16 cellular contexts compared by ENCODE assay signal in the genomic region with DNA sequence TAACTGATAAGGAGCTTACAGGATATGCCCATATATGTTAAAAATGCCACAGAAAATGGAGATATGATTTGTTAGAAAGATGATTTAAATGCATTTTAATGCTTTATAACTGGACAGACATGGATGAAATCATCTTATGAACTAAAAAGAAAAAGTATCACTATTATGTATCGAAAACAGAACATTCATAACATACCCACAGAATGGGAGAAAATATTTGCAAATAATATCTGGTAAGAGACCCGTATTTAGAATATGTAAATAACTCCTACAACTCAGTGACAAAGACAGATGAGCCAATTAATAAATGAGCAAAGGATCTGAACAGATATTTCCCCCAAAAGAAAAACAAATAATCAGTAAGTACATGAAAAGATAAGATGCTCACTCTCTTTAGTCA. TPM values are rescaled to one million over a fixed set of nuclear protein-coding genes. Genes with fewer than 3 reads are reported as not detected.
DNase-seq lines count a peak whose midpoint lies in the region; ATAC-seq and TF ChIP-seq lines count a peak whose summit lies in the region.
"Had no signal": no experiment of that assay in that cellular context is flagged by ENCODE, and none has a peak within 500 bp of the region (broad histone marks: within the 10 kb centered on the region; RNA-seq: fewer than 3 reads in every experiment).

No MANE protein-coding gene starts in this region.

- CTCF ChIA-PET in CD8-positive, alpha-beta T cell (lab: Charles Lee) = interaction anchor here (3.0 kb wide), 1 partner anchor 22 kb away, joined by 22 read pairs; no protein-coding TSS in a partner anchor

- H3K27me3 ChIP-seq in CD8-positive, alpha-beta T cell (ENCODE audit: insufficient read depth, low read length) = no peaks in the 10 kb centered on the region

- no peak overlapping the region for H3K4me3 ChIP-seq in CD8-positive, alpha-beta T cell (ENCODE audit: low read depth, low read length)

- TF ChIP-seq CTCF in CD8-positive, alpha-beta T cell (IDR thresholded peaks at IDR 0.05) = no peak

- H3K4me1 ChIP-seq in CD8-positive, alpha-beta T cell (ENCODE audit: insufficient read depth, low read length) = peaks cover 40% of the 10 kb centered on the region

- H3K27me3 Mint-ChIP-seq in activated naive CD8-positive, alpha-beta T cell = no peaks in the 10 kb centered on the region
- no peaks in the 10 kb centered on the region for H3K27me3 Mint-ChIP-seq in activated naive CD8-positive, alpha-beta T cell treated with anti-CD3 and anti-CD28 coated beads for 36 hours
- H3K27me3 Mint-ChIP-seq in CD8-positive, alpha-beta T cell (ENCODE audit: low read depth) = no peaks in the 10 kb centered on the region
- H3K27me3 Mint-ChIP-seq in activated naive CD8-positive, alpha-beta T cell treated with anti-CD3 and anti-CD28 coated beads, Interleukin-2, amount 50 U/mL, for 24 hours = no peaks in the 10 kb centered on the region
- no peaks in the 10 kb centered on the region for H3K27me3 Mint-ChIP-seq in stimulated activated memory B cell treated with anti-CD40 and anti-IgM and Interleukin-4, amounts not matched to agents 10 μg/mL and 1 μg/mL and 100 μg/mL, for 72 hours

- H3K9me3 ChIP-seq in CD8-positive, alpha-beta T cell (ENCODE audit: low read length) = peaks cover 5% of the 10 kb centered on the region

- no peak overlapping the region for H3K27ac ChIP-seq in CD8-positive, alpha-beta T cell (ENCODE audit: low read depth, low read length)
- H3K27ac ChIP-seq: RWPE1 had no signal

- peak overlapping the region; percentile 18 for H3K27ac Mint-ChIP-seq in activated naive CD8-positive, alpha-beta T cell
- no peak overlapping the region for H3K27ac Mint-ChIP-seq in activated naive CD8-positive, alpha-beta T cell treated with anti-CD3 and anti-CD28 coated beads for 36 hours
- H3K27ac Mint-ChIP-seq in CD8-positive, alpha-beta T cell = peak overlapping the region; percentile 7
- peak overlapping the region; percentile 16 for H3K27ac Mint-ChIP-seq in activated naive CD8-positive, alpha-beta T cell treated with anti-CD3 and anti-CD28 coated beads, Interleukin-2, amount 50 U/mL, for 24 hours
- peak overlapping the region; percentile 9 for H3K27ac Mint-ChIP-seq in stimulated activated memory B cell treated with anti-CD40 and anti-IgM and Interleukin-4, amounts not matched to agents 10 μg/mL and 1 μg/mL and 100 μg/mL, for 72 hours

- H3K36me3 Mint-ChIP-seq in activated naive CD8-positive, alpha-beta T cell = peaks cover 5% of the 10 kb centered on the region
- H3K36me3 Mint-ChIP-seq in activated naive CD8-positive, alpha-beta T cell treated with anti-CD3 and anti-CD28 coated beads for 36 hours = peaks cover 34% of the 10 kb centered on the region
- peaks cover 10% of the 10 kb centered on the region for H3K36me3 Mint-ChIP-seq in CD8-positive, alpha-beta T cell
- H3K36me3 Mint-ChIP-seq in activated naive CD8-positive, alpha-beta T cell treated with anti-CD3 and anti-CD28 coated beads, Interleukin-2, amount 50 U/mL, for 24 hours (ENCODE audit: low read depth) = peaks cover 14% of the 10 kb centered on the region
- peaks cover 21% of the 10 kb centered on the region for H3K36me3 Mint-ChIP-seq in stimulated activated memory B cell treated with anti-CD40 and anti-IgM and Interleukin-4, amounts not matched to agents 10 μg/mL and 1 μg/mL and 100 μg/mL, for 72 hours

- intact Hi-C loops in CD8-positive, alpha-beta T cell (cut with DNase I, micrococcal nuclease) = no loop called here

- no peak for DNase-seq in activated naive CD8-positive, alpha-beta T cell treated with anti-CD3 and anti-CD28 coated beads for 36 hours
- DNase-seq in CD8-positive, alpha-beta T cell = no peak
- no peak for DNase-seq in activated naive CD8-positive, alpha-beta T cell treated with anti-CD3 and anti-CD28 coated beads, Interleukin-2, amount 50 U/mL, for 24 hours
- no peak for DNase-seq in DMS114 treated with DMSO at 0.1 percent for 48 hours (lab: John Stamatoyannopoulos, UW; ENCODE audit: unreplicated experiment)
- no peak for DNase-seq in DMS 273 treated with DMSO at 0.1 percent for 48 hours (lab: John Stamatoyannopoulos, UW)
- DNase-seq: DMS153, KG1, NCI-H1417 treated with DMSO at 0.1 percent for 48 hours, NCI-H1930, NCI-H2171, NCI-H446 treated with DMSO at 0.1 percent for 48 hours, NCI-H748 treated with DMSO at 0.1 percent for 48 hours had no signal

- H3K36me3 ChIP-seq in CD8-positive, alpha-beta T cell (ENCODE audit: insufficient read depth, low read length) = no peaks in the 10 kb centered on the region

- peaks cover 75% of the 10 kb centered on the region for H3K4me1 Mint-ChIP-seq in activated naive CD8-positive, alpha-beta T cell (ENCODE audit: low read depth)
- H3K4me1 Mint-ChIP-seq in activated naive CD8-positive, alpha-beta T cell treated with anti-CD3 and anti-CD28 coated beads for 36 hours = peaks cover 67% of the 10 kb centered on the region
- peaks cover 81% of the 10 kb centered on the region for H3K4me1 Mint-ChIP-seq in CD8-positive, alpha-beta T cell (ENCODE audit: low read depth)
- H3K4me1 Mint-ChIP-seq in activated naive CD8-positive, alpha-beta T cell treated with anti-CD3 and anti-CD28 coated beads, Interleukin-2, amount 50 U/mL, for 24 hours = peaks cover 82% of the 10 kb centered on the region
- peaks cover 80% of the 10 kb centered on the region for H3K4me1 Mint-ChIP-seq in stimulated activated memory B cell treated with anti-CD40 and anti-IgM and Interleukin-4, amounts not matched to agents 10 μg/mL and 1 μg/mL and 100 μg/mL, for 72 hours

- no peak for ATAC-seq in CD8-positive, alpha-beta T cell
- no peak for ATAC-seq in activated naive CD8-positive, alpha-beta T cell treated with anti-CD3 and anti-CD28 coated beads, Interleukin-2, amount 50 U/mL, for 24 hours
- ATAC-seq in stimulated activated memory B cell treated with anti-CD40 and anti-IgM and Interleukin-4, amounts not matched to agents 10 μg/mL and 1 μg/mL and 100 μg/mL, for 72 hours = no peak
- ATAC-seq in HG03565 (IDR thresholded peaks at IDR 0.05; ENCODE audit: unreplicated experiment) = no peak

- POLR2A ChIA-PET in CD8-positive, alpha-beta T cell (lab: Charles Lee) = interaction anchor here (0.9 kb wide), 1 partner anchor 25 kb away, joined by 4 read pairs; no protein-coding TSS in a partner anchor

- H3K4me3 Mint-ChIP-seq in activated naive CD8-positive, alpha-beta T cell = no peak overlapping the region
- H3K4me3 Mint-ChIP-seq in activated naive CD8-positive, alpha-beta T cell treated with anti-CD3 and anti-CD28 coated beads for 36 hours = no peak overlapping the region
- H3K4me3 Mint-ChIP-seq in CD8-positive, alpha-beta T cell = no peak overlapping the region
- H3K4me3 Mint-ChIP-seq in activated naive CD8-positive, alpha-beta T cell treated with anti-CD3 and anti-CD28 coated beads, Interleukin-2, amount 50 U/mL, for 24 hours = no peak overlapping the region
- no peak overlapping the region for H3K4me3 Mint-ChIP-seq in stimulated activated memory B cell treated with anti-CD40 and anti-IgM and Interleukin-4, amounts not matched to agents 10 μg/mL and 1 μg/mL and 100 μg/mL, for 72 hours

- peaks cover 13% of the 10 kb centered on the region for H3K9me3 Mint-ChIP-seq in activated naive CD8-positive, alpha-beta T cell (ENCODE audit: low read depth)
- H3K9me3 Mint-ChIP-seq in activated naive CD8-positive, alpha-beta T cell treated with anti-CD3 and anti-CD28 coated beads for 36 hours = peaks cover 24% of the 10 kb centered on the region
- peaks cover 17% of the 10 kb centered on the region for H3K9me3 Mint-ChIP-seq in CD8-positive, alpha-beta T cell
- peaks cover 25% of the 10 kb centered on the region for H3K9me3 Mint-ChIP-seq in activated naive CD8-positive, alpha-beta T cell treated with anti-CD3 and anti-CD28 coated beads, Interleukin-2, amount 50 U/mL, for 24 hours
- peaks cover 9% of the 10 kb centered on the region for H3K9me3 Mint-ChIP-seq in stimulated activated memory B cell treated with anti-CD40 and anti-IgM and Interleukin-4, amounts not matched to agents 10 μg/mL and 1 μg/mL and 100 μg/mL, for 72 hours

RNA-seq across cellular contexts. Expression of gene MGAT5, which starts 24.3 kb away (rescaled TPM):
- 10 to 100 TPM; 34.0 to 34.5 TPM for total RNA-seq in activated naive CD8-positive, alpha-beta T cell treated with anti-CD3 and anti-CD28 coated beads for 36 hours
- total RNA-seq in CD8-positive, alpha-beta T cell = 10 to 100 TPM; 49.6 to 52.9 TPM
